8 cellular contexts compared by ENCODE assay signal in the genomic region with DNA sequence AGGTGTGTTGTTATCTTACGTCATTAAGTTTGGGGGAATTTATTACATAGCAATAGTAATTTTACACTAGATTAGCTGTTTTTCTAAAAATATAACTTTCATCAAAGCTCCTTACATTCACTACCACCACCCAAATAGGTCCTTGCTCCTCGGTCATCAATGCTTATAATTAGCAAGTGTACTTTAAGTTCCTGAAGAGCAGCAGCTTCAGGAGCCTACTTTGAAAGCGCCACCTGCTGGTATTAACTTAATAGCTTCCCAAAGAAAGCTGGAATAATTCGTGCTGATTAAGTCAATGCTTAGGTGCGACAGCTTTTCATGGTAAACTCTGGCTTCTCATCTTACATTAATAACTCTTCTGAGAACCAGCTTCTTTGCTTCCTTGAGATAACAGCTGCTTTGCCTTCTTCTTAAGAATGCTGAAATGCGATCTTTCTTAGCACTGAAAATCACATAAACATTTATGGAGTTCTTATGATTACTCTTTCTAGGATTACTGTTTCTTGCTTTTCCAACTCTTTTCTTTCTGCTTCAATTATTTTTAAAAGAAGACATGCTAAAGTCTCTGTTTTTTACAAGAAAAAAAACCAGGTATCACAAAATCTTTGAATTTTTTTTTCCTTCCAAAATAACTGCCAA. TPM values are rescaled to one million over a fixed set of nuclear protein-coding genes. Genes with fewer than 3 reads are reported as not detected.
DNase-seq lines count a peak whose midpoint lies in the region; ATAC-seq, FAIRE-seq and TF ChIP-seq lines count a peak whose summit lies in the region.

No MANE protein-coding gene starts in this region.

- H3K4me3 ChIP-seq in AG04450 (ENCODE audit: low read depth, low read length) (no peak overlapping the region), fibroblast of villous mesenchyme (ENCODE audit: low read depth, low read length) (no peak overlapping the region), parathyroid adenoma (ENCODE audit: low read depth, low read length) (no peak overlapping the region)

- H3K4me2 ChIP-seq in parathyroid adenoma (ENCODE audit: low read length): no peak overlapping the region

- H3K4me1 Mint-ChIP-seq in activated CD4-positive, alpha-beta memory T cell treated with anti-CD3 and anti-CD28 coated beads, Interleukin-2, amount 10 ng/mL, durations not matched to agents 7 days and 5 days: peaks cover 16% of the 10 kb centered on the region

- no peak for ATAC-seq in GM19324 (IDR thresholded peaks at IDR 0.05; ENCODE audit: low FRiP score, unreplicated experiment)

- H3K9ac ChIP-seq in parathyroid adenoma: no peak overlapping the region

- H3K9me3 ChIP-seq in AG04450 (ENCODE audit: control insufficient read depth, insufficient read depth, low read length): no peaks in the 10 kb centered on the region
- no peaks in the 10 kb centered on the region for H3K9me3 ChIP-seq in parathyroid adenoma (ENCODE audit: control insufficient read depth, low read length)

- H3K27ac Mint-ChIP-seq in activated CD4-positive, alpha-beta memory T cell treated with anti-CD3 and anti-CD28 coated beads, Interleukin-2, amount 10 ng/mL, durations not matched to agents 7 days and 5 days: no peak overlapping the region

- no peaks in the 10 kb centered on the region for H3K79me2 ChIP-seq in parathyroid adenoma

- no peaks in the 10 kb centered on the region for H3K36me3 ChIP-seq in parathyroid adenoma (ENCODE audit: control insufficient read depth, insufficient read depth, low read length)

- H3K27ac ChIP-seq in AG04450 (ENCODE audit: low read depth, low read length) (no peak overlapping the region), parathyroid adenoma (no peak overlapping the region)

- H3K27me3 Mint-ChIP-seq in activated CD4-positive, alpha-beta memory T cell treated with anti-CD3 and anti-CD28 coated beads, Interleukin-2, amount 10 ng/mL, durations not matched to agents 7 days and 5 days: no peaks in the 10 kb centered on the region

- FAIRE-seq in TTC549 (lab: Jason Lieb, UNC): peak; percentile 9

- no peaks in the 10 kb centered on the region for H3K36me3 Mint-ChIP-seq in activated CD4-positive, alpha-beta memory T cell treated with anti-CD3 and anti-CD28 coated beads, Interleukin-2, amount 10 ng/mL, durations not matched to agents 7 days and 5 days (ENCODE audit: low read depth)

- POLR2A ChIA-PET in AG04450 (lab: Yijun Ruan, JAX): interaction anchor here (0.7 kb wide), 1 partner anchor 74 kb away, joined by 3 read pairs; no protein-coding TSS in a partner anchor
- POLR2A ChIA-PET in activated CD4-positive, alpha-beta memory T cell treated with anti-CD3 and anti-CD28 coated beads, Interleukin-2, amount 10 ng/mL, durations not matched to agents 7 days and 5 days (lab: Charles Lee): interaction anchor here (0.7 to 1.1 kb wide), 4 partner anchors 79 to 267 kb away, joined by 3 to 5 read pairs (median 3); a partner anchor contains a TSS

- CTCF ChIA-PET in AG04450 (lab: Charles Lee): interaction anchor here (0.6 to 5.4 kb wide), 57 partner anchors 9 to 442 kb away, joined by 3 to 155 read pairs (median 4); a partner anchor contains a TSS
- CTCF ChIA-PET in activated CD4-positive, alpha-beta memory T cell treated with anti-CD3 and anti-CD28 coated beads, Interleukin-2, amount 10 ng/mL, durations not matched to agents 7 days and 5 days (lab: Charles Lee): interaction anchor here (0.7 to 3.9 kb wide), 45 partner anchors 8 to 446 kb away, joined by 3 to 41 read pairs (median 4); a partner anchor contains a TSS

- H3K4me1 ChIP-seq in parathyroid adenoma: peaks cover 3% of the 10 kb centered on the region

- no peak overlapping the region for H3K4me3 Mint-ChIP-seq in activated CD4-positive, alpha-beta memory T cell treated with anti-CD3 and anti-CD28 coated beads, Interleukin-2, amount 10 ng/mL, durations not matched to agents 7 days and 5 days

- peak; percentile 81 for TF ChIP-seq CTCF in AG04450 (IDR thresholded peaks at IDR 0.05; ENCODE audit: low read depth, low read length)
- TF ChIP-seq CTCF in fibroblast of villous mesenchyme (IDR thresholded peaks at IDR 0.05; ENCODE audit: insufficient read depth, low read depth, low read length): peak; percentile 69
- peak; percentile 62 for TF ChIP-seq CTCF in parathyroid adenoma (IDR thresholded peaks at IDR 0.05)

- H3K9me3 Mint-ChIP-seq in activated CD4-positive, alpha-beta memory T cell treated with anti-CD3 and anti-CD28 coated beads, Interleukin-2, amount 10 ng/mL, durations not matched to agents 7 days and 5 days: no peaks in the 10 kb centered on the region

- no peaks in the 10 kb centered on the region for H3K27me3 ChIP-seq in AG04450 (ENCODE audit: control insufficient read depth, insufficient read depth, low read length)
- no peaks in the 10 kb centered on the region for H3K27me3 ChIP-seq in parathyroid adenoma (ENCODE audit: control insufficient read depth, insufficient read depth, low read length)

- peak; percentile 80 for DNase-seq in AG04450 (ENCODE audit: low read depth, low spot score)
- peak; percentile 83 for DNase-seq in ELR (ENCODE audit: low read depth)
- peak; percentile 44 for DNase-seq in NCI-H146 (lab: John Stamatoyannopoulos, UW)
- DNase-seq in fibroblast of villous mesenchyme (ENCODE audit: low read depth): peak; percentile 79
- DNase-seq in activated CD4-positive, alpha-beta memory T cell treated with anti-CD3 and anti-CD28 coated beads, Interleukin-2, amount 10 ng/mL, durations not matched to agents 7 days and 5 days: no peak

- H2AFZ ChIP-seq in parathyroid adenoma: peak overlapping the region; percentile 69

RNA-seq across cellular contexts. Expression of a gene that starts 10.0 kb away (rescaled TPM):
- 2.0 and 2.2 TPM in 2 replicates for polyA plus RNA-seq in AG04450 (2011; rRNA removed)
- 1.5 and 2.8 TPM in 2 replicates for polyA minus RNA-seq in AG04450 (2011; rRNA and poly(A)+ RNA removed)
- total RNA-seq in fibroblast of villous mesenchyme: 2.3 and 3.9 TPM in 2 replicates
- total RNA-seq in activated CD4-positive, alpha-beta memory T cell treated with anti-CD3 and anti-CD28 coated beads, Interleukin-2, amount 10 ng/mL, durations not matched to agents 7 days and 5 days: 1 to 10 TPM; 1.8 to 2.1 TPM

RNA-seq across cellular contexts. Expression of a gene that starts 14.6 kb away (rescaled TPM):
- polyA plus RNA-seq in AG04450 (2011; rRNA removed): 5.9 and 8.3 TPM in 2 replicates
- 5.4 and 9.1 TPM in 2 replicates for polyA minus RNA-seq in AG04450 (2011; rRNA and poly(A)+ RNA removed)
- 5.8 and 6.5 TPM in 2 replicates for total RNA-seq in fibroblast of villous mesenchyme
- total RNA-seq in activated CD4-positive, alpha-beta memory T cell treated with anti-CD3 and anti-CD28 coated beads, Interleukin-2, amount 10 ng/mL, durations not matched to agents 7 days and 5 days: 10 to 100 TPM; 84.1 to 86.9 TPM

Comparison
In these comparisons a context has a peak if more than half of its experiments do, and no peak if none do; other contexts are left out.
1. RNA of a gene that starts 14.6 kb away (total RNA-seq): 84.1 to 86.9 TPM in activated CD4-positive, alpha-beta memory T cell treated with anti-CD3 and anti-CD28 coated beads, Interleukin-2, amount 10 ng/mL, durations not matched to agents 7 days and 5 days; 5.8 to 6.5 TPM in fibroblast of villous mesenchyme; every median in the first group is over 10 times any median in the second.
2. Peak in every context shown above with its lines, with median percentiles within 50 percentile points of each other: CTCF ChIP-seq.